Comparison of ENCODE assay signal across 1 cellular context in genomic region chr7:48046458-48046857, GRCh38.
TF ChIP-seq lines count a peak whose summit lies in the region.

No MANE protein-coding gene starts in this region.

TF ChIP-seq in GM23338, 12 proteins besides CTCF, POLR2A, EP300 and RAD21 (continued from another document):
- no peak for TF ChIP-seq ZNF462 (CRISPR knock-in tag; IDR thresholded peaks at IDR 0.05)
- no peak for TF ChIP-seq REST (IDR thresholded peaks at IDR 0.05; ENCODE audit: unreplicated experiment)
- no peak for TF ChIP-seq STAT1 (IDR thresholded peaks at IDR 0.05; ENCODE audit: unreplicated experiment)
- no peak for TF ChIP-seq EZH2 (IDR thresholded peaks at IDR 0.05; ENCODE audit: low read depth, unreplicated experiment)
- TF ChIP-seq ETS1 (IDR thresholded peaks at IDR 0.05), result no peak
- TF ChIP-seq JUNB (IDR thresholded peaks at IDR 0.05; ENCODE audit: unreplicated experiment), result no peak
- TF ChIP-seq POLR2AphosphoS5 (IDR thresholded peaks at IDR 0.05; ENCODE audit: low read depth), result no peak
- TF ChIP-seq ZNF331 (CRISPR knock-in tag; IDR thresholded peaks at IDR 0.05; ENCODE audit: low read depth), result no peak
- TF ChIP-seq ZNF114 (CRISPR knock-in tag; IDR thresholded peaks at IDR 0.05), result no peak
